1 cellular context compared by ENCODE assay signal in genomic region chr6:107730106-107730505, GRCh38.
TF ChIP-seq lines count a peak whose summit lies in the region.

No MANE protein-coding gene starts in this region.

TF ChIP-seq in HepG2, 621 proteins besides CTCF, POLR2A, EP300 and RAD21 (continued from another document):
- TF ChIP-seq, protein P1, sequence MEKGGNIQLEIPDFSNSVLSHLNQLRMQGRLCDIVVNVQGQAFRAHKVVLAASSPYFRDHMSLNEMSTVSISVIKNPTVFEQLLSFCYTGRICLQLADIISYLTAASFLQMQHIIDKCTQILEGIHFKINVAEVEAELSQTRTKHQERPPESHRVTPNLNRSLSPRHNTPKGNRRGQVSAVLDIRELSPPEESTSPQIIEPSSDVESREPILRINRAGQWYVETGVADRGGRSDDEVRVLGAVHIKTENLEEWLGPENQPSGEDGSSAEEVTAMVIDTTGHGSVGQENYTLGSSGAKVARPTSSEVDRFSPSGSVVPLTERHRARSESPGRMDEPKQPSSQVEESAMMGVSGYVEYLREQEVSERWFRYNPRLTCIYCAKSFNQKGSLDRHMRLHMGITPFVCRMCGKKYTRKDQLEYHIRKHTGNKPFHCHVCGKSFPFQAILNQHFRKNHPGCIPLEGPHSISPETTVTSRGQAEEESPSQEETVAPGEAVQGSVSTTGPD (CRISPR knock-in tag; IDR thresholded peaks at IDR 0.05): no peak
- no peak for TF ChIP-seq ATRX (CRISPR knock-in tag; IDR thresholded peaks at IDR 0.05; ENCODE audit: borderline replicate concordance)
